29 cellular contexts compared by ENCODE assay signal in genomic region chr10:75875740-75876139, GRCh38.
"Had no signal": no experiment of that assay in that cellular context is flagged by ENCODE, and none has a peak within 500 bp of the region (broad histone marks: within the 10 kb centered on the region; RNA-seq: fewer than 3 reads in every experiment).

No MANE protein-coding gene starts in this region.

- H3K9me3 ChIP-seq: ascending aorta, breast epithelium, colonic mucosa had no signal

- H3K4me1 ChIP-seq: ascending aorta, breast epithelium, colonic mucosa had no signal

- H3K4me3 ChIP-seq: ascending aorta, breast epithelium, cardiac muscle cell, colonic mucosa had no signal

- ATAC-seq: activated CD4-positive, alpha-beta T cell treated with anti-CD3 and anti-CD28 coated beads for 36 hours; activated CD8-positive, alpha-beta memory T cell treated with anti-CD3 and anti-CD28 coated beads, Interleukin-2, amount 10 ng/mL, durations not matched to agents 7 days and 5 days; activated CD8-positive, alpha-beta T cell treated with anti-CD3 and anti-CD28 coated beads, Interleukin-2, amount 10 ng/mL, durations not matched to agents 7 days and 5 days; activated naive CD4-positive, alpha-beta T cell treated with anti-CD3 and anti-CD28 coated beads, Interleukin-2, amount 50 U/mL, for 72 hours had no signal

- H3K36me3 ChIP-seq: ascending aorta, breast epithelium, cardiac muscle cell, colonic mucosa had no signal

- H3K27ac ChIP-seq: ascending aorta, breast epithelium, cardiac muscle cell, colonic mucosa, epithelial cell of prostate had no signal

- FAIRE-seq: endometrium, endothelial cell of umbilical vein, frontal cortex had no signal

- DNase-seq: activated CD4-positive, alpha-beta memory T cell treated with anti-CD3 and anti-CD28 coated beads for 36 hours; activated CD4-positive, alpha-beta T cell treated with anti-CD3 and anti-CD28 coated beads for 36 hours; activated CD4-positive, alpha-beta T cell treated with anti-CD3 and anti-CD28 coated beads, Interleukin-2, amount 10 ng/mL, durations not matched to agents 24 days and 14 days; activated CD4-positive, CD25-positive, alpha-beta regulatory T cell; activated CD4-positive, CD25-positive, alpha-beta regulatory T cell treated with anti-CD3 and anti-CD28 coated beads, Interleukin-2, amount 50 U/mL, for 72 hours; activated CD8-positive, alpha-beta memory T cell treated with anti-CD3 and anti-CD28 coated beads, Interleukin-2, amount 10 ng/mL, durations not matched to agents 7 days and 5 days; activated CD8-positive, alpha-beta memory T cell treated with anti-CD3 and anti-CD28 coated beads, Interleukin-2, amount 50 U/mL, for 4 hours; activated CD8-positive, alpha-beta T cell treated with anti-CD3 and anti-CD28 coated beads, Interleukin-2, amount 10 ng/mL, durations not matched to agents 7 days and 5 days; activated gamma-delta T cell; activated naive CD4-positive, alpha-beta T cell; activated naive CD4-positive, alpha-beta T cell treated with anti-CD3 and anti-CD28 coated beads, Interleukin-2, amount 10 ng/mL, durations not matched to agents 7 days and 5 days; activated naive CD8-positive, alpha-beta T cell treated with anti-CD3 and anti-CD28 coated beads, Interleukin-2, amount 10 ng/mL, durations not matched to agents 7 days and 5 days; activated T-cell treated with anti-CD3 and anti-CD28 coated beads, Interleukin-2, amount 50 U/mL, for 1 hour; activated T-cell treated with anti-CD3 and anti-CD28 coated beads, Interleukin-2, amount 50 U/mL, for 48 hours; central memory CD4-positive, alpha-beta T cell; cerebellar nuclear complex; colonic mucosa; effector CD8-positive, alpha-beta T cell; foreskin fibroblast; head of caudate nucleus; T-helper 2 cell had no signal

- H3K27me3 ChIP-seq: ascending aorta, breast epithelium, cardiac muscle cell, colonic mucosa had no signal
